19 cellular contexts compared by ENCODE assay signal in the genomic region with DNA sequence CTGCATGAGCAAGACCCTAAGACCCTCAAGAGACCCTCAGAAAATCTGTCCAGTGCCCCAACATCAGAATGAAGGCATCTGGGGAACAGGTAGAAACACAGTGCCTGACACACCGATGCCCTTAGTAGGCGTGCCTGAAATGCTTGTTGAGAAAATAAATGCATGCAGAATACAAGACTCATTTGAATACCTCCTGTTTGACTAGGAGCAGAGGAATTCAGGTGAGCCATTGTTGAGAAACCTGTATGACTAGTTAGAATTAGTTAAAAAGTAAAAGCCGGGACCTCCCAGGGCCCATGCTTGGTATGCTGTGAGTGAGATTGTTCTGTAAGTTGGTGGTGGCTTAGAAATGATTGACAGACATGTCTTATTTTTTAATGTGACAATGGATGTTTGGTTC. TPM values are rescaled to one million over a fixed set of nuclear protein-coding genes. Genes with fewer than 3 reads are reported as not detected.
A peak's percentile ranks its signal among the peaks of the same experiment; 100 is the strongest.
DNase-seq lines count a peak whose midpoint lies in the region; ATAC-seq, FAIRE-seq and TF ChIP-seq lines count a peak whose summit lies in the region.
"Had no signal": no experiment of that assay in that cellular context is flagged by ENCODE, and none has a peak within 500 bp of the region (broad histone marks: within the 10 kb centered on the region; RNA-seq: fewer than 3 reads in every experiment).

No MANE protein-coding gene starts in this region.

- H3K79me2 ChIP-seq in mammary epithelial cell (ENCODE audit: insufficient read depth, low read length) = peaks cover 58% of the 10 kb centered on the region
- H3K79me2 ChIP-seq in OCI-LY7 (ENCODE audit: insufficient read depth, low read depth, low read length) = no peaks in the 10 kb centered on the region

- TF ChIP-seq EP300 in upper lobe of left lung (IDR thresholded peaks at IDR 0.05) = no peak

- intact Hi-C loops in mammary epithelial cell (cut with micrococcal nuclease) (loop anchor here (1.0 to 5.0 kb wide), 3 partner anchors 19 to 54 kb away; a partner anchor contains a TSS), OCI-LY7 (cut with micrococcal nuclease; ENCODE audit: unreplicated experiment) (no loop called here)

- in situ Hi-C loops in mammary epithelial cell (cut with MboI; ENCODE audit: low sequenced_read_pairs in 2 of 2) = no loop called here

- H3K27ac ChIP-seq in HUES48 (ENCODE audit: low read depth, low read length) (peak overlapping the region; percentile 46), mammary epithelial cell (ENCODE audit: insufficient read depth, low read depth, low read length) (no peak overlapping the region), upper lobe of left lung (peak overlapping the region in 3 of 4 donors; percentile 23 to 52 (median 34)), OCI-LY7 (ENCODE audit: low read depth, low read length, poor library complexity, severe bottlenecking) (no peak overlapping the region)
- H3K27ac ChIP-seq: gastrocnemius medialis, right atrium auricular region, uterus had no signal

- no peak for FAIRE-seq in frontal cortex (lab: Jason Lieb, UNC)

- CTCF ChIA-PET in mammary epithelial cell (lab: Charles Lee; ENCODE audit: low non-redundant PET) (no interaction called here), OCI-LY7 (lab: Charles Lee; ENCODE audit: unreplicated experiment) (no interaction called here)

- DNase-seq in mammary epithelial cell (peak; percentile 81), kidney tubule cell (ENCODE audit: low spot score) (peak; percentile 98), upper lobe of left lung (peak in 1 of 2 donors; percentile 34), frontal cortex (ENCODE audit: low spot score in 2 of 2) (no peak), OCI-LY7 (ENCODE audit: low spot score) (no peak), COR-L47 (lab: John Stamatoyannopoulos, UW) (no peak)
- DNase-seq: activated CD8-positive, alpha-beta memory T cell treated with anti-CD3 and anti-CD28 coated beads for 24 hours; activated gamma-delta T cell treated with Interleukin-2 at 50 U/mL for 16 hours; effector CD8-positive, alpha-beta T cell; gastrocnemius medialis; GF-D8; left cardiac atrium; SK-N-SH; stimulated activated CD4-positive, alpha-beta T cell treated with anti-CD3 and anti-CD28 coated beads, Interleukin-2, amount 100 ng/mL, for 24 hours; uterus had no signal

- H3K4me3 ChIP-seq in HUES48 (ENCODE audit: low read depth, low read length) (peak overlapping the region; percentile 42), mammary epithelial cell (replicated peaks in 1 of 3; ENCODE audit: insufficient read depth in 1 of 3, low read depth in 2 of 3, low read length in 3 of 3) (no peak overlapping the region), upper lobe of left lung (no peak overlapping the region), OCI-LY7 (ENCODE audit: low read depth, low read length, poor library complexity, severe bottlenecking) (no peak overlapping the region)
- H3K4me3 ChIP-seq: gastrocnemius medialis, HAP-1, right atrium auricular region, uterus had no signal

- H3K4me1 ChIP-seq in HUES48 (ENCODE audit: control insufficient read depth, insufficient read depth, low read length) (peaks cover 43% of the 10 kb centered on the region), mammary epithelial cell (ENCODE audit: insufficient read depth, low read length) (peaks cover 31% of the 10 kb centered on the region), upper lobe of left lung (peaks cover 7 to 38% (median 12%) of the 10 kb centered on the region in 4 donors), OCI-LY7 (ENCODE audit: insufficient read depth, low read length, poor library complexity, severe bottlenecking) (no peaks in the 10 kb centered on the region)
- H3K4me1 ChIP-seq: gastrocnemius medialis, HAP-1, right atrium auricular region, uterus had no signal

- no TSS peak for BruUV-seq in mammary epithelial cell (replicated peaks; lab: Mats Ljungman, UMichigan)
- BruUV-seq in OCI-LY7 (replicated peaks; lab: Mats Ljungman, UMichigan) = no TSS peak

- no peak for TF ChIP-seq CTCF in mammary epithelial cell (conservative IDR thresholded peaks at IDR 0.05 in 1 of 2, IDR thresholded peaks at IDR 0.05 in 1 of 2; ENCODE audit: extremely low read depth in 1 of 2, insufficient read depth in 1 of 2, low read depth in 1 of 2, low read length in 2 of 2)
- no peak for TF ChIP-seq CTCF in upper lobe of left lung (IDR thresholded peaks at IDR 0.05)
- no peak for TF ChIP-seq CTCF in OCI-LY7 (conservative IDR thresholded peaks at IDR 0.05; ENCODE audit: low read length)

- no peaks in the 10 kb centered on the region for H3K9me3 ChIP-seq in HUES48 (ENCODE audit: control insufficient read depth, insufficient read depth, low read length)
- no peaks in the 10 kb centered on the region for H3K9me3 ChIP-seq in mammary epithelial cell (replicated peaks; ENCODE audit: insufficient read depth, low read length)
- no peaks in the 10 kb centered on the region for H3K9me3 ChIP-seq in upper lobe of left lung
- H3K9me3 ChIP-seq in OCI-LY7 (ENCODE audit: low read length) = no peaks in the 10 kb centered on the region
- H3K9me3 ChIP-seq: gastrocnemius medialis, HAP-1, right atrium auricular region, SK-N-SH, uterus had no signal

- no peaks in the 10 kb centered on the region for H4K20me1 ChIP-seq in mammary epithelial cell (ENCODE audit: insufficient read depth, low read length)
- no peaks in the 10 kb centered on the region for H4K20me1 ChIP-seq in OCI-LY7 (ENCODE audit: insufficient read depth, low read length)

- ATAC-seq in upper lobe of left lung (ENCODE audit: low FRiP score in 2 of 2) = peak in 1 of 2 donors; percentile 54
- ATAC-seq: gastrocnemius medialis, left cardiac atrium had no signal

- H3K27me3 ChIP-seq in HUES48 (ENCODE audit: control insufficient read depth, insufficient read depth, low read length) (no peaks in the 10 kb centered on the region), mammary epithelial cell (ENCODE audit: insufficient read depth, low read length) (no peaks in the 10 kb centered on the region), upper lobe of left lung (no peaks in the 10 kb centered on the region)
- H3K27me3 ChIP-seq: gastrocnemius medialis, right atrium auricular region, uterus had no signal

- dilution Hi-C loops in mammary epithelial cell (cut with HindIII; ENCODE audit: low sequenced_read_pairs) = no loop called here

- no peaks in the 10 kb centered on the region for H3K36me3 ChIP-seq in HUES48 (ENCODE audit: control insufficient read depth, insufficient read depth, low read length)
- no peaks in the 10 kb centered on the region for H3K36me3 ChIP-seq in mammary epithelial cell (ENCODE audit: insufficient read depth, low read length)
- H3K36me3 ChIP-seq in upper lobe of left lung = no peaks in the 10 kb centered on the region
- no peaks in the 10 kb centered on the region for H3K36me3 ChIP-seq in OCI-LY7 (ENCODE audit: insufficient read depth, low read length)
- H3K36me3 ChIP-seq: gastrocnemius medialis, HAP-1, right atrium auricular region, uterus had no signal

- WGBS in mammary epithelial cell (ENCODE audit: low coverage, missing lambda C conversion rate) = 4% methylated on average over 3 of the region's 3 CpGs
- WGBS in upper lobe of left lung, 2 donors = 59 to 73% methylated on average over 3 of the region's 3 CpGs

- no peak for TF ChIP-seq POLR2A in upper lobe of left lung (IDR thresholded peaks at IDR 0.05)

- H2AFZ ChIP-seq in mammary epithelial cell (ENCODE audit: low read depth, low read length) (no peak overlapping the region), OCI-LY7 (ENCODE audit: low read length) (no peak overlapping the region)

- POLR2A ChIA-PET in OCI-LY7 (lab: Charles Lee) = no interaction called here

- H3K9me2 ChIP-seq in OCI-LY7 (ENCODE audit: insufficient read depth, low read length) = no peaks in the 10 kb centered on the region
- H3K9me2 ChIP-seq: SK-N-SH had no signal

- H3K4me2 ChIP-seq in mammary epithelial cell (ENCODE audit: insufficient read depth, low read depth, low read length) (peak overlapping the region; percentile 47), OCI-LY7 (ENCODE audit: low read length) (no peak overlapping the region)
- H3K4me2 ChIP-seq: SK-N-SH had no signal

- H3K9ac ChIP-seq in HUES48 (ENCODE audit: low read depth, low read length) (no peak overlapping the region), mammary epithelial cell (ENCODE audit: insufficient read depth, low read length) (no peak overlapping the region)
- H3K9ac ChIP-seq: SK-N-SH had no signal

RNA-seq across cellular contexts. Expression of a gene that starts 55.0 kb away (rescaled TPM):
- 10 to 100 TPM; 17.8 to 32.0 TPM for total RNA-seq in mammary epithelial cell
- polyA plus RNA-seq in mammary epithelial cell = 14.0 TPM
- polyA minus RNA-seq in mammary epithelial cell = 78.6 TPM
- 10 to 100 TPM; 64.9 to 99.1 (median 86.4) TPM for total RNA-seq in upper lobe of left lung
- 78.3 TPM for total RNA-seq in frontal cortex
- not detected in 2 replicates for total RNA-seq in OCI-LY7 (2014; rRNA removed; shearing (Covaris generic))
- total RNA-seq in OCI-LY7 (2022) = not detected in 2 replicates
- polyA plus RNA-seq: CD14-positive monocyte had no signal

Comparison
In these comparisons a context has a peak if more than half of its experiments do, and no peak if none do; other contexts are left out.
1. H3K27ac ChIP-seq: peak in HUES48 (single experiment) and upper lobe of left lung (3 of 4); none in mammary epithelial cell (single experiment) and OCI-LY7 (single experiment).
2. DNase-seq: peak in mammary epithelial cell (single experiment) and kidney tubule cell (single experiment); none in frontal cortex (0 of 2), OCI-LY7 (single experiment) and COR-L47 (single experiment).
3. RNA of a gene that starts 55.0 kb away (total RNA-seq): 64.9 to 99.1 TPM in upper lobe of left lung, 78.3 TPM in frontal cortex (single experiment) and 17.8 to 32.0 TPM in mammary epithelial cell; not detected in OCI-LY7; every median in the first group is over 10 times any median in the second.